12 cellular contexts compared by ENCODE assay signal in the genomic region with DNA sequence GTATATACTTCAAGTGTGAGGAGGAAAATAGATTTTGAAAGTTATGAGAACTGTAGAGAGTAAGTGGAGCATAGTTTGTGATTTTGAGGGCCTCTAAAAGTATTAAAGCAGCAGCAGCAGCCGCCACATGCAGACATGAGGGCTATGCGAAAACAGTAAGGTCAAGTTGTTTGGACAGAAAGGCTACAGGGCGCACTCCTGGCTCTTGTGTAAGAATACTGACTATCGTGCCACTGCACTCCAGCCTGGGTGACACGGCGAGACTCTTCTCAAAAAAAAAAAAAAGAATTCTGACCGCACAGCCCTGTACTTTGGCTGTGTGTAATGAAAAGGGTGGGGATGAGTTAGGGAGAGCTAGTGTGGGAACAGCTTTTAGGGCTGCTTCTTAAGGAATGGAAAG. TPM values are rescaled to one million over a fixed set of nuclear protein-coding genes. Genes with fewer than 3 reads are reported as not detected.
"Had no signal": no experiment of that assay in that cellular context is flagged by ENCODE, and none has a peak within 500 bp of the region (broad histone marks: within the 10 kb centered on the region; RNA-seq: fewer than 3 reads in every experiment).

No MANE protein-coding gene starts in this region.

RNA-seq across cellular contexts. Expression of gene TMC7, which starts 10.4 kb away (rescaled TPM):
- total RNA-seq: activated B cell treated with CpG ODN at 0.5 μM for 24 hours; activated CD4-positive, alpha-beta memory T cell treated with anti-CD3 and anti-CD28 coated beads for 36 hours; activated CD4-positive, alpha-beta T cell treated with anti-CD3 and anti-CD28 coated beads, Interleukin-2, amount 10 ng/mL, durations not matched to agents 24 days and 14 days; activated CD8-positive, alpha-beta memory T cell treated with anti-CD3 and anti-CD28 coated beads for 36 hours; activated CD8-positive, alpha-beta T cell treated with anti-CD3 and anti-CD28 coated beads for 36 hours; activated naive CD4-positive, alpha-beta T cell treated with anti-CD3 and anti-CD28 coated beads for 36 hours; activated naive CD4-positive, alpha-beta T cell treated with anti-CD3 and anti-CD28 coated beads, Interleukin-2, amount 50 U/mL, for 72 hours; activated naive CD8-positive, alpha-beta T cell treated with anti-CD3 and anti-CD28 coated beads for 36 hours; activated T-cell treated with anti-CD3 and anti-CD28 coated beads, Interleukin-2, amount 50 U/mL, for 4 hours; activated T-helper 1 cell treated with anti-CD3 and anti-CD28 coated beads, Interleukin-12 subunit alpha, Interleukin-12 subunit beta, Interleukin-2, Interleukin-4 antibody, amounts not matched to agents 30 ng/mL and 10 ng/mL and 1 ng/mL, durations not matched to agents 14 hours and 24 hours and 36 hours; activated T-helper 17 cell treated with anti-CD3 and anti-CD28 coated beads, Interleukin-2, amount 50 U/mL, for 72 hours; T-helper 17 cell had no signal
